In genomic region chr16:11794991-11795886, GRCh38 we compare ENCODE assay signal across 8 cellular contexts. TPM values are rescaled to one million over a fixed set of nuclear protein-coding genes. Genes with fewer than 3 reads are reported as not detected.
DNase-seq lines count a peak whose midpoint lies in the region; ATAC-seq and TF ChIP-seq lines count a peak whose summit lies in the region.

No MANE protein-coding gene starts in this region.

- peak overlapping the region; percentile 72 for H3K27ac Mint-ChIP-seq in T-helper 2 cell treated with Interferon-gamma antibody and Interleukin-4, amounts not matched to agents 5 μg/mL and 100 μg/mL, for 36 hours
- H3K27ac Mint-ChIP-seq in WTC11: peak overlapping the region; percentile 84
- peak overlapping the region; percentile 96 for H3K27ac Mint-ChIP-seq in stimulated activated naive B cell treated with anti-CD40 and anti-IgM and Interleukin-4, amounts not matched to agents 10 μg/mL and 1 μg/mL and 100 μg/mL, for 72 hours

- H3K27me3 ChIP-seq in gastroesophageal sphincter (no peaks in the 10 kb centered on the region), aorta (ENCODE audit: control insufficient read depth in 1 of 2, insufficient read depth in 2 of 2, low read length in 1 of 2) (no peaks in the 10 kb centered on the region)

- intact Hi-C loops in aorta (cut with DNase I): no loop called here

- DNase-seq in T-helper 2 cell treated with Interferon-gamma antibody and Interleukin-4, amounts not matched to agents 5 μg/mL and 100 μg/mL, for 36 hours (ENCODE audit: low spot score): no peak
- DNase-seq in T-helper 2 cell (no peak), WTC11 (ENCODE audit: low spot score) (no peak), aorta (no peak), NCI-H524 (lab: John Stamatoyannopoulos, UW) (no peak), NCI-H2107 (lab: John Stamatoyannopoulos, UW) (no peak)
- no peak for DNase-seq in stimulated activated naive B cell treated with anti-CD40 and anti-IgM and Interleukin-4, amounts not matched to agents 10 μg/mL and 1 μg/mL and 100 μg/mL, for 72 hours

- no peaks in the 10 kb centered on the region for H3K27me3 Mint-ChIP-seq in T-helper 2 cell treated with Interferon-gamma antibody and Interleukin-4, amounts not matched to agents 5 μg/mL and 100 μg/mL, for 36 hours (ENCODE audit: low read depth)
- H3K27me3 Mint-ChIP-seq in WTC11 (ENCODE audit: low read depth): no peaks in the 10 kb centered on the region
- H3K27me3 Mint-ChIP-seq in stimulated activated naive B cell treated with anti-CD40 and anti-IgM and Interleukin-4, amounts not matched to agents 10 μg/mL and 1 μg/mL and 100 μg/mL, for 72 hours: no peaks in the 10 kb centered on the region

- no peak for TF ChIP-seq POLR2A in gastroesophageal sphincter (IDR thresholded peaks at IDR 0.05)

- peaks cover 30% of the 10 kb centered on the region for H3K36me3 Mint-ChIP-seq in T-helper 2 cell treated with Interferon-gamma antibody and Interleukin-4, amounts not matched to agents 5 μg/mL and 100 μg/mL, for 36 hours (ENCODE audit: low read depth)
- H3K36me3 Mint-ChIP-seq in WTC11: peaks cover 7% of the 10 kb centered on the region; the same call in 1 of the 2 replicates
- peaks cover 32 to 34% of the 10 kb centered on the region in 2 donors for H3K36me3 Mint-ChIP-seq in stimulated activated naive B cell treated with anti-CD40 and anti-IgM and Interleukin-4, amounts not matched to agents 10 μg/mL and 1 μg/mL and 100 μg/mL, for 72 hours

- H3K4me3 Mint-ChIP-seq in T-helper 2 cell treated with Interferon-gamma antibody and Interleukin-4, amounts not matched to agents 5 μg/mL and 100 μg/mL, for 36 hours: peak overlapping the region; percentile 89
- H3K4me3 Mint-ChIP-seq in WTC11: peak overlapping the region; percentile 81
- H3K4me3 Mint-ChIP-seq in stimulated activated naive B cell treated with anti-CD40 and anti-IgM and Interleukin-4, amounts not matched to agents 10 μg/mL and 1 μg/mL and 100 μg/mL, for 72 hours: peak overlapping the region; percentile 83 to 90

- no peaks in the 10 kb centered on the region for H3K9me3 ChIP-seq in gastroesophageal sphincter
- H3K9me3 ChIP-seq in aorta (ENCODE audit: control insufficient read depth, low read length): no peaks in the 10 kb centered on the region

- peak overlapping the region in 1 of 2 donors; percentile 98 for H3K4me3 ChIP-seq in gastroesophageal sphincter
- no peak overlapping the region for H3K4me3 ChIP-seq in aorta (ENCODE audit: low read length in 2 of 2)

- peak overlapping the region; percentile 96 to 99 (median 99) for H3K27ac ChIP-seq in gastroesophageal sphincter
- peak overlapping the region in 1 of 2 donors; percentile 34 for H3K27ac ChIP-seq in aorta (ENCODE audit: low read depth in 1 of 2, low read length in 2 of 2)

- TF ChIP-seq EP300 in gastroesophageal sphincter (IDR thresholded peaks at IDR 0.05): no peak

- peaks cover 67% of the 10 kb centered on the region for H3K4me1 Mint-ChIP-seq in T-helper 2 cell treated with Interferon-gamma antibody and Interleukin-4, amounts not matched to agents 5 μg/mL and 100 μg/mL, for 36 hours (ENCODE audit: low read depth)
- peaks cover 42% of the 10 kb centered on the region for H3K4me1 Mint-ChIP-seq in WTC11
- peaks cover 51 to 84% of the 10 kb centered on the region in 2 donors for H3K4me1 Mint-ChIP-seq in stimulated activated naive B cell treated with anti-CD40 and anti-IgM and Interleukin-4, amounts not matched to agents 10 μg/mL and 1 μg/mL and 100 μg/mL, for 72 hours

- ATAC-seq in WTC11 (no peak), gastroesophageal sphincter (no peak), aorta (ENCODE audit: low FRiP score) (no peak)
- ATAC-seq in stimulated activated naive B cell treated with anti-CD40 and anti-IgM and Interleukin-4, amounts not matched to agents 10 μg/mL and 1 μg/mL and 100 μg/mL, for 72 hours (replicated peaks): no peak

- TF ChIP-seq CTCF in WTC11 (IDR thresholded peaks at IDR 0.05) (no peak), gastroesophageal sphincter (IDR thresholded peaks at IDR 0.05) (no peak)

- POLR2A ChIA-PET in WTC11 (lab: Charles Lee): no interaction called here

- CTCF ChIA-PET in WTC11 (lab: Charles Lee): interaction anchor here (3.1 kb wide), 1 partner anchor 9 kb away, joined by 27 read pairs; no protein-coding TSS in a partner anchor

- 82% methylated on average over 14 to 21 of the region's 21 CpGs for WGBS in gastroesophageal sphincter (ENCODE audit: low coverage in 1 of 2), 2 donors
- WGBS in aorta, 2 donors: 73 to 82% methylated on average over 21 of the region's 21 CpGs

- H3K9me3 Mint-ChIP-seq in T-helper 2 cell treated with Interferon-gamma antibody and Interleukin-4, amounts not matched to agents 5 μg/mL and 100 μg/mL, for 36 hours: no peaks in the 10 kb centered on the region
- no peaks in the 10 kb centered on the region for H3K9me3 Mint-ChIP-seq in WTC11
- no peaks in the 10 kb centered on the region for H3K9me3 Mint-ChIP-seq in stimulated activated naive B cell treated with anti-CD40 and anti-IgM and Interleukin-4, amounts not matched to agents 10 μg/mL and 1 μg/mL and 100 μg/mL, for 72 hours

- H3K36me3 ChIP-seq in gastroesophageal sphincter (peaks cover 0 to 5% of the 10 kb centered on the region in 2 donors), aorta (ENCODE audit: control insufficient read depth in 1 of 2, insufficient read depth in 2 of 2, low read length in 1 of 2) (no peaks in the 10 kb centered on the region)

- peaks cover 10 to 84% (median 44%) of the 10 kb centered on the region in 3 donors for H3K4me1 ChIP-seq in gastroesophageal sphincter
- no peaks in the 10 kb centered on the region for H3K4me1 ChIP-seq in aorta (ENCODE audit: control insufficient read depth in 1 of 2, insufficient read depth in 2 of 2, low read length in 2 of 2)

TF ChIP-seq in WTC11, 78 proteins besides CTCF, POLR2A, EP300 and RAD21 (continues in another document):
- TF ChIP-seq ESRRA (CRISPR knock-in tag; IDR thresholded peaks at IDR 0.05; ENCODE audit: borderline replicate concordance) (no peak), ZNF532 (CRISPR knock-in tag; IDR thresholded peaks at IDR 0.05; ENCODE audit: borderline replicate concordance) (no peak), TEAD4 (CRISPR knock-in tag; IDR thresholded peaks at IDR 0.05) (no peak), ELF4 (CRISPR knock-in tag; IDR thresholded peaks at IDR 0.05; ENCODE audit: low read depth) (no peak), RORB (CRISPR knock-in tag; IDR thresholded peaks at IDR 0.05) (no peak)
- TF ChIP-seq, protein P1, sequence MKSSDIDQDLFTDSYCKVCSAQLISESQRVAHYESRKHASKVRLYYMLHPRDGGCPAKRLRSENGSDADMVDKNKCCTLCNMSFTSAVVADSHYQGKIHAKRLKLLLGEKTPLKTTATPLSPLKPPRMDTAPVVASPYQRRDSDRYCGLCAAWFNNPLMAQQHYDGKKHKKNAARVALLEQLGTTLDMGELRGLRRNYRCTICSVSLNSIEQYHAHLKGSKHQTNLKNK (CRISPR knock-in tag; IDR thresholded peaks at IDR 0.05): no peak
- TF ChIP-seq, protein P2, sequence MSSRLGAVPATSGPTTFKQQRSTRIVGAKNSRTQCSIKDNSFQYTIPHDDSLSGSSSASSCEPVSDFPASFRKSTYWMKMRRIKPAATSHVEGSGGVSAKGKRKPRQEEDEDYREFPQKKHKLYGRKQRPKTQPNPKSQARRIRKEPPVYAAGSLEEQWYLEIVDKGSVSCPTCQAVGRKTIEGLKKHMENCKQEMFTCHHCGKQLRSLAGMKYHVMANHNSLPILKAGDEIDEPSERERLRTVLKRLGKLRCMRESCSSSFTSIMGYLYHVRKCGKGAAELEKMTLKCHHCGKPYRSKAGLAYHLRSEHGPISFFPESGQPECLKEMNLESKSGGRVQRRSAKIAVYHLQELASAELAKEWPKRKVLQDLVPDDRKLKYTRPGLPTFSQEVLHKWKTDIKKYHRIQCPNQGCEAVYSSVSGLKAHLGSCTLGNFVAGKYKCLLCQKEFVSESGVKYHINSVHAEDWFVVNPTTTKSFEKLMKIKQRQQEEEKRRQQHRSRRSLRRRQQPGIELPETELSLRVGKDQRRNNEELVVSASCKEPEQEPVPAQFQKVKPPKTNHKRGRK (CRISPR knock-in tag; IDR thresholded peaks at IDR 0.05; ENCODE audit: borderline replicate concordance): no peak

RNA-seq across cellular contexts. Expression of gene ZC3H7A, which starts 1.8 kb away (rescaled TPM):
- total RNA-seq in WTC11 (2021): 39.9 to 45.9 TPM (median 43.0 TPM) in 3 replicates
- total RNA-seq in gastroesophageal sphincter: 10 to 100 TPM; 55.5 to 78.9 (median 68.4) TPM
- 10 to 100 TPM; 69.7 to 86.2 TPM for total RNA-seq in aorta
- 10 to 100 TPM; 45.4 to 46.7 TPM for polyA plus RNA-seq in aorta

RNA-seq across cellular contexts. Expression of gene TXNDC11, which starts 52.6 kb away (rescaled TPM):
- total RNA-seq in WTC11 (2021) (11.1 to 11.5 TPM (median 11.4 TPM) in 3 replicates), gastroesophageal sphincter (10 to 100 TPM; 30.2 to 53.5 (median 46.4) TPM), aorta (10 to 100 TPM; 39.7 to 43.6 TPM)
- 10 to 100 TPM; 19.9 to 42.5 TPM for polyA plus RNA-seq in aorta

RNA-seq across cellular contexts. Expression of gene RSL1D1, which starts 56.1 kb away (rescaled TPM):
- total RNA-seq in WTC11 (2021): 203 to 227 TPM (median 216 TPM) in 3 replicates
- 100 to 1,000 TPM; 149 to 275 (median 164) TPM for total RNA-seq in gastroesophageal sphincter
- 10 to 100 TPM; 83.1 to 95.5 TPM for total RNA-seq in aorta
- 10 to 100 TPM; 72.3 to 80.9 TPM for polyA plus RNA-seq in aorta
